ENCODE assay signal across 8 cellular contexts in genomic region chr12:26298785-26299621, GRCh38.
A peak's percentile ranks its signal among the peaks of the same experiment; 100 is the strongest.
DNase-seq lines count a peak whose midpoint lies in the region; ATAC-seq and TF ChIP-seq lines count a peak whose summit lies in the region.

No MANE protein-coding gene starts in this region.

- DNase-seq in CD14-positive monocyte (ENCODE audit: low spot score), result peak; percentile 56
- DNase-seq in RWPE1 (ENCODE audit: low spot score), result peak; percentile 88
- no peak for DNase-seq in middle frontal gyrus (ENCODE audit: extremely low spot score, low spot score)
- no peak for DNase-seq in NCI-H510A (lab: John Stamatoyannopoulos, UW)

- no peaks in the 10 kb centered on the region for H3K36me3 Mint-ChIP-seq in CD14-positive monocyte

- H3K4me1 ChIP-seq in endocrine pancreas (ENCODE audit: control insufficient read depth, insufficient read depth, low read length), result peaks cover 6% of the 10 kb centered on the region
- H3K4me1 ChIP-seq in muscle layer of duodenum (ENCODE audit: control insufficient read depth in 1 of 2, insufficient read depth in 2 of 2, low read length in 2 of 2), result peaks cover 6 to 13% of the 10 kb centered on the region in 2 donors

- POLR2A ChIA-PET in RWPE1 (lab: Yijun Ruan, JAX; ENCODE audit: low non-redundant PET), result no interaction called here

- peaks cover 0 to 2% (median 2%) of the 10 kb centered on the region in 3 donors for H3K27me3 Mint-ChIP-seq in CD14-positive monocyte (ENCODE audit: low read depth in 3 of 3)

- TF ChIP-seq CTCF in CD14-positive monocyte (IDR thresholded peaks at IDR 0.05) (no peak), RWPE1 (conservative IDR thresholded peaks at IDR 0.05; ENCODE audit: low read depth) (no peak)

- H3K4me3 ChIP-seq in endocrine pancreas (ENCODE audit: control insufficient read depth, insufficient read depth, low read length) (peak overlapping the region; percentile 82), muscle layer of duodenum (ENCODE audit: low read depth in 1 of 2, low read length in 2 of 2) (peak overlapping the region in 1 of 2 donors; percentile 54)

- H3K27ac ChIP-seq in RWPE1 (no peak overlapping the region), muscle layer of duodenum (ENCODE audit: low read length) (peak overlapping the region; percentile 78)

- CTCF ChIA-PET in RWPE1 (lab: Yijun Ruan, JAX), result interaction anchor here (0.7 kb wide), 1 partner anchor 68 kb away, joined by 3 read pairs; no protein-coding TSS in a partner anchor

- intact Hi-C loops in CD14-positive monocyte (cut with micrococcal nuclease), result loop anchor here in 1 of 2 donors (2.0 kb wide), 1 partner anchor 24 kb away; no protein-coding TSS in a partner anchor

- H3K27me3 ChIP-seq in endocrine pancreas (ENCODE audit: control insufficient read depth, insufficient read depth, low read length) (no peaks in the 10 kb centered on the region), muscle layer of duodenum (ENCODE audit: low read depth, low read length) (no peaks in the 10 kb centered on the region)

- H3K27ac Mint-ChIP-seq in CD14-positive monocyte, result peak overlapping the region; percentile 15 to 85 (median 84)

- H3K4me3 Mint-ChIP-seq in CD14-positive monocyte, result peak overlapping the region; percentile 1 to 17

- no peak overlapping the region for H3K9ac ChIP-seq in endocrine pancreas (ENCODE audit: control insufficient read depth, insufficient read depth, low read length)

- H3K9me3 ChIP-seq in endocrine pancreas (ENCODE audit: control insufficient read depth, low read length) (no peaks in the 10 kb centered on the region), muscle layer of duodenum (ENCODE audit: control insufficient read depth in 1 of 2, low read length in 2 of 2) (no peaks in the 10 kb centered on the region)

- H3K4me1 Mint-ChIP-seq in CD14-positive monocyte, result peaks cover 25% of the 10 kb centered on the region

- no peaks in the 10 kb centered on the region for H3K36me3 ChIP-seq in endocrine pancreas (ENCODE audit: control insufficient read depth, insufficient read depth, low read length)
- H3K36me3 ChIP-seq in muscle layer of duodenum (ENCODE audit: control insufficient read depth in 1 of 2, insufficient read depth in 2 of 2, low read length in 2 of 2), result no peaks in the 10 kb centered on the region

- peaks cover 0 to 2% (median 0%) of the 10 kb centered on the region in 7 donors for H3K9me3 Mint-ChIP-seq in CD14-positive monocyte

- ATAC-seq in GM19324 (IDR thresholded peaks at IDR 0.05; ENCODE audit: low FRiP score, unreplicated experiment) (peak; percentile 94), HG03135 (IDR thresholded peaks at IDR 0.05; ENCODE audit: unreplicated experiment) (peak; percentile 100)

Comparison
In these comparisons a context has a peak if more than half of its experiments do, and no peak if none do; other contexts are left out.
1. DNase-seq: peak in CD14-positive monocyte (single experiment) and RWPE1 (single experiment); none in middle frontal gyrus (single experiment) and NCI-H510A (single experiment).